1 cellular context compared by ENCODE assay signal in the genomic region with DNA sequence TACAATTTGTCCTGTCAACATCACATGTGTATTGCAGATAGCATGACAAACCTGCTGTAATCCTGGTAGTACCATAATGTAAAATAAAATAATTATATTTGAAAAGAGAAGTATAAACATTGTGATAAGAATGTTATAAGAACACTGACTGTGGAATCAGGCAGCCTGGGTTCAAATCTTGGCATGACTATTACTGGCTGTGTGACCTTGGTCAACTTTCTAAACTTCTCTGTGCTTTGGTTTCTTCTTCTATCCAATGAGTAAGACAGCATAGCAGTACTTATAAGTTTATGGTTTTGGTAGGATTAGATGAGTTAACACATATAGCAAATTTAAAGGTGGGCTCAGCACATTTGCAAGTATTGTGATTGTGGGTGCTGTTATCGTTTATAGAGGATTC.
TF ChIP-seq lines count a peak whose summit lies in the region.

No MANE protein-coding gene starts in this region.

TF ChIP-seq in GM23338, 12 proteins besides CTCF, POLR2A, EP300 and RAD21 (continued from another document):
- TF ChIP-seq NANOG (IDR thresholded peaks at IDR 0.05; ENCODE audit: borderline replicate concordance) (no peak), CREB1 (CRISPR knock-in tag; IDR thresholded peaks at IDR 0.05; ENCODE audit: low read depth) (no peak)
